ENCODE assay signal across 26 cellular contexts in the genomic region with DNA sequence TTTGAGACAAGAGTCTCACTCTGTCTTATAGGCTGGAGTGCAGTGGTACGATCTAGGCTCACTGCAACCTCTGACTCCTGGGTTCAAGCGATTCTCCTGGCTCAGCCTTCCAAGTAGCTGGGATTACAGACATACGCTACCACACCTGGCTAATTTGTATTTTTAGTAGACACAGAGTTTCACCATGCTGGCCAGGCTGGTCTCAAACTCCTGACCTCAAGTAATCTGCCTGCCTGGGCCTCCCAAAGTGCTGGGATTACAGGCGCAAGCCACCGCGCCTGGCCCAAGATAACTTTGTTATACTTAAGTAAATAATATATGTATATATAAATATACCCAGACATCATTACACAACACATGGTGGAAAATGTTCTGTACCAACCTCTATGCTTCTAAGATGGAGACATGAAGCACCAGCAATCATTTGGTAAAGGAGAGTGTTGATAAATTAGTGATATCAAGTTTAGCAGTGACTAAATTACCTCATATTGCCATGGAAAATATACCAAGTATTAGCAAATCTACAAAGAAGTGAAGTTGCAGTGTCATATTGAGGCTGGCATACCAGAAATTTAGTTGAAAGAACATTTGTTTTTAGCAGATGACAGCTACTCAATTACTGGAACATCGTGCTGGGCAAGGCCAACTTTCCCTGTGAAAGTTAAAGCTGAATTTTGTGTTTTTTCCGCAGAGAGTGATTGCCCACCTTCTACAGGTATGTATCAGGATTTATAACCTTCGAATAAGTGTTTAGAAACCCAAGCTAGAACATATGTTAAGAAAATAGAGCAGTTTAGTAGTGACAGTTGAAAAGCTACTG.
"Had no signal": no experiment of that assay in that cellular context is flagged by ENCODE, and none has a peak within 500 bp of the region (broad histone marks: within the 10 kb centered on the region; RNA-seq: fewer than 3 reads in every experiment).

No MANE protein-coding gene starts in this region.

- H3K27me3 ChIP-seq: colonic mucosa, dorsolateral prefrontal cortex, esophagus muscularis mucosa, esophagus squamous epithelium, foreskin keratinocyte, gastrocnemius medialis, gastroesophageal sphincter, heart left ventricle, heart right ventricle, hepatocyte had no signal

- DNase-seq: colonic mucosa; cortex of kidney; dermis blood vessel endothelial cell; dorsolateral prefrontal cortex; effector CD4-positive, alpha-beta T cell; effector CD8-positive, alpha-beta T cell; effector memory CD4-positive, alpha-beta T cell; effector memory CD8-positive, alpha-beta T cell; endodermal cell; erythroblast; esophagus squamous epithelium; foreskin fibroblast; foreskin keratinocyte; foreskin melanocyte; gastrocnemius medialis; glutamatergic neuron; head of caudate nucleus; heart left ventricle; heart right ventricle had no signal

- H3K27ac ChIP-seq: colonic mucosa, coronary artery, dorsolateral prefrontal cortex, epithelial cell of prostate, esophagus muscularis mucosa, esophagus squamous epithelium, foreskin keratinocyte, gastrocnemius medialis, gastroesophageal sphincter, heart left ventricle, heart right ventricle, hepatocyte had no signal

- H3K4me1 ChIP-seq: colonic mucosa, esophagus muscularis mucosa, esophagus squamous epithelium, foreskin keratinocyte, gastrocnemius medialis, gastroesophageal sphincter, heart left ventricle, heart right ventricle had no signal

- H2AFZ ChIP-seq: hepatocyte had no signal

- H3K27ac Mint-ChIP-seq: dendritic cell treated with granulocyte-macrophage colony-stimulating factor and Interleukin-4, amounts not matched to agents 40 ng/mL and 50 ng/mL, for 4 days; effector memory CD8-positive, alpha-beta T cell; endodermal cell had no signal

- H3K9me3 ChIP-seq: colonic mucosa, esophagus muscularis mucosa, gastrocnemius medialis had no signal

- H3K9me3 Mint-ChIP-seq: dendritic cell treated with granulocyte-macrophage colony-stimulating factor and Interleukin-4, amounts not matched to agents 40 ng/mL and 50 ng/mL, for 4 days had no signal

- H3K4me3 ChIP-seq: colonic mucosa, coronary artery, dorsolateral prefrontal cortex, esophagus muscularis mucosa, esophagus squamous epithelium, gastrocnemius medialis, gastroesophageal sphincter, heart left ventricle, heart right ventricle, hepatocyte had no signal

- H3K27me3 Mint-ChIP-seq: dendritic cell treated with granulocyte-macrophage colony-stimulating factor and Interleukin-4, amounts not matched to agents 40 ng/mL and 50 ng/mL, for 4 days; effector memory CD8-positive, alpha-beta T cell had no signal

- H3K36me3 ChIP-seq: colonic mucosa, esophagus muscularis mucosa, esophagus squamous epithelium, gastrocnemius medialis, gastroesophageal sphincter, heart left ventricle, heart right ventricle had no signal

- H3K4me2 ChIP-seq: hepatocyte had no signal

- ATAC-seq: effector memory CD8-positive, alpha-beta T cell; esophagus mucosa; foreskin keratinocyte; gastrocnemius medialis; gastroesophageal sphincter; heart left ventricle; heart right ventricle had no signal

- H3K79me2 ChIP-seq: hepatocyte had no signal

- H3K4me3 Mint-ChIP-seq: dendritic cell treated with granulocyte-macrophage colony-stimulating factor and Interleukin-4, amounts not matched to agents 40 ng/mL and 50 ng/mL, for 4 days; effector memory CD8-positive, alpha-beta T cell; endodermal cell had no signal
